ENCODE assay signal across 12 cellular contexts in the genomic region with DNA sequence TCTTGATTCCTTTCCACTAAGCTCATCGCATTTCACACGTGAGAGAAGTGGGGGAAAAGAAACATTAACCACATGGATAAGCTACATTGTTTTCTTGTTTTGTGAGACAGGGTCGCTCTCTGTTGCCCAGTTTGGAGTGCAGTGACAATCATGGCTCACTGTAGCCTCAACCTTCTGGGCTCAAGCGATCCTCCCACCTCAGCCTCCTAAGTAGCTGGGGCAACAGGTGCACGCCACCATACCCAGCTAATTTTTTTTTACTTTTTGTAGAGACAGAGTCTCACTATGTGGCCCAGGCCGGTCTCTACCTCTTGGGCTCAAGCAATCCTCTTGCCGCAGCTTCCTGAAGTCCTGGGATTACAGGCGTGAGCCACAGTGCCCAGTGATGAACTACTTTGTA. TPM values are rescaled to one million over a fixed set of nuclear protein-coding genes. Genes with fewer than 3 reads are reported as not detected.
A peak's percentile ranks its signal among the peaks of the same experiment; 100 is the strongest.
DNase-seq lines count a peak whose midpoint lies in the region; ATAC-seq and TF ChIP-seq lines count a peak whose summit lies in the region.
"Had no signal": no experiment of that assay in that cellular context is flagged by ENCODE, and none has a peak within 500 bp of the region (broad histone marks: within the 10 kb centered on the region; RNA-seq: fewer than 3 reads in every experiment).

No MANE protein-coding gene starts in this region.

- H3K4me2 ChIP-seq in OCI-LY1 (ENCODE audit: low read length), result peak overlapping the region; percentile 84

- no peaks in the 10 kb centered on the region for H3K27me3 ChIP-seq in OCI-LY1 (ENCODE audit: insufficient read depth, low read length)
- no peaks in the 10 kb centered on the region for H3K27me3 ChIP-seq in duodenal mucosa (ENCODE audit: control insufficient read depth in 1 of 2, insufficient read depth in 2 of 2, low read length in 2 of 2)
- H3K27me3 ChIP-seq: upper lobe of left lung had no signal

- peak overlapping the region; percentile 92 for H3K4me3 Mint-ChIP-seq in activated T-cell treated with anti-CD3 and anti-CD28 coated beads, Interleukin-2, amount 50 U/mL, for 4 hours
- H3K4me3 Mint-ChIP-seq in stimulated activated memory B cell treated with anti-CD40 and anti-IgM and Interleukin-4, amounts not matched to agents 10 μg/mL and 1 μg/mL and 100 μg/mL, for 72 hours, result peak overlapping the region; percentile 81

- no peak for DNase-seq in activated T-cell treated with anti-CD3 and anti-CD28 coated beads, Interleukin-2, amount 50 U/mL, for 4 hours
- DNase-seq in activated T-cell treated with anti-CD3 and anti-CD28 coated beads, Interleukin-2, amount 50 U/mL, for 48 hours, result no peak
- no peak for DNase-seq in NCI-H2227 (lab: John Stamatoyannopoulos, UW; ENCODE audit: unreplicated experiment)
- DNase-seq in germinal center (ENCODE audit: low spot score), result no peak
- DNase-seq in GM13976 (ENCODE audit: low spot score), result no peak
- DNase-seq: activated CD8-positive, alpha-beta memory T cell treated with anti-CD3 and anti-CD28 coated beads, Interleukin-2, amount 50 U/mL, for 4 hours; NCI-H1417 treated with DMSO at 0.1 percent for 48 hours; NCI-H510A; upper lobe of left lung had no signal

- peaks cover 78% of the 10 kb centered on the region for H3K4me1 Mint-ChIP-seq in activated T-cell treated with anti-CD3 and anti-CD28 coated beads, Interleukin-2, amount 50 U/mL, for 4 hours (ENCODE audit: low read depth)
- H3K4me1 Mint-ChIP-seq in stimulated activated memory B cell treated with anti-CD40 and anti-IgM and Interleukin-4, amounts not matched to agents 10 μg/mL and 1 μg/mL and 100 μg/mL, for 72 hours, result peaks cover 69% of the 10 kb centered on the region

- no peaks in the 10 kb centered on the region for H3K9me2 ChIP-seq in OCI-LY1 (ENCODE audit: low read depth, low read length)

- no peaks in the 10 kb centered on the region for H3F3A ChIP-seq in OCI-LY1 (ENCODE audit: insufficient read depth, low read length)

- TF ChIP-seq CTCF in OCI-LY1 (IDR thresholded peaks at IDR 0.05; ENCODE audit: low read length), result no peak
- TF ChIP-seq CTCF in GM13976 (IDR thresholded peaks at IDR 0.05; ENCODE audit: borderline replicate concordance, control extremely low read depth, extremely low read depth, insufficient read depth, missing control alignments), result no peak

- H3K9me3 ChIP-seq in OCI-LY1 (ENCODE audit: low read length) (no peaks in the 10 kb centered on the region), duodenal mucosa (ENCODE audit: control insufficient read depth in 1 of 2, low read length in 2 of 2) (no peaks in the 10 kb centered on the region)
- H3K9me3 ChIP-seq: upper lobe of left lung had no signal

- H3K4me1 ChIP-seq in OCI-LY1 (ENCODE audit: insufficient read depth, low read length, severe bottlenecking), result peaks cover 76% of the 10 kb centered on the region
- H3K4me1 ChIP-seq in duodenal mucosa (ENCODE audit: control insufficient read depth in 1 of 2, insufficient read depth in 2 of 2, low read length in 2 of 2), result peaks cover 59 to 60% of the 10 kb centered on the region in 2 donors

- H3K4me3 ChIP-seq in OCI-LY1 (ENCODE audit: low read depth, low read length, poor library complexity, severe bottlenecking), result peak overlapping the region; percentile 77
- peak overlapping the region; percentile 39 to 46 for H3K4me3 ChIP-seq in duodenal mucosa (ENCODE audit: low read depth in 1 of 2, low read length in 2 of 2)
- H3K4me3 ChIP-seq: upper lobe of left lung had no signal

- ATAC-seq in activated T-cell treated with anti-CD3 and anti-CD28 coated beads, Interleukin-2, amount 50 U/mL, for 4 hours, result no peak
- ATAC-seq in stimulated activated memory B cell treated with anti-CD40 and anti-IgM and Interleukin-4, amounts not matched to agents 10 μg/mL and 1 μg/mL and 100 μg/mL, for 72 hours, result no peak

- H3K36me3 Mint-ChIP-seq in activated T-cell treated with anti-CD3 and anti-CD28 coated beads, Interleukin-2, amount 50 U/mL, for 4 hours (ENCODE audit: insufficient read depth), result peaks cover 12% of the 10 kb centered on the region
- H3K36me3 Mint-ChIP-seq in stimulated activated memory B cell treated with anti-CD40 and anti-IgM and Interleukin-4, amounts not matched to agents 10 μg/mL and 1 μg/mL and 100 μg/mL, for 72 hours, result peaks cover 25% of the 10 kb centered on the region

- H2AFZ ChIP-seq in OCI-LY1 (ENCODE audit: low read length), result no peak overlapping the region

- peak overlapping the region; percentile 80 for H3K27ac Mint-ChIP-seq in stimulated activated memory B cell treated with anti-CD40 and anti-IgM and Interleukin-4, amounts not matched to agents 10 μg/mL and 1 μg/mL and 100 μg/mL, for 72 hours

- in situ Hi-C loops in GM13976 (cut with MboI; ENCODE audit: low sequenced_read_pairs, unreplicated experiment), result loop anchor here (25.0 kb wide), 1 partner anchor 505 kb away; no protein-coding TSS in a partner anchor

- peak overlapping the region; percentile 61 for H3K27ac ChIP-seq in OCI-LY1 (ENCODE audit: low read depth, low read length, poor library complexity, severe bottlenecking)
- H3K27ac ChIP-seq in duodenal mucosa (ENCODE audit: low read depth, low read length), result no peak overlapping the region

- no peaks in the 10 kb centered on the region for H3K9me3 Mint-ChIP-seq in activated T-cell treated with anti-CD3 and anti-CD28 coated beads, Interleukin-2, amount 50 U/mL, for 4 hours
- H3K9me3 Mint-ChIP-seq in stimulated activated memory B cell treated with anti-CD40 and anti-IgM and Interleukin-4, amounts not matched to agents 10 μg/mL and 1 μg/mL and 100 μg/mL, for 72 hours, result no peaks in the 10 kb centered on the region

- no peaks in the 10 kb centered on the region for H4K20me1 ChIP-seq in OCI-LY1 (ENCODE audit: insufficient read depth, low read length)

- H3K9ac ChIP-seq in OCI-LY1 (ENCODE audit: low read length), result no peak overlapping the region
- no peak overlapping the region for H3K9ac ChIP-seq in duodenal mucosa (ENCODE audit: low read depth in 1 of 2, low read length in 2 of 2)

- peaks cover 24% of the 10 kb centered on the region for H3K36me3 ChIP-seq in OCI-LY1 (ENCODE audit: insufficient read depth, low read length)
- peaks cover 0 to 5% of the 10 kb centered on the region in 2 donors for H3K36me3 ChIP-seq in duodenal mucosa (ENCODE audit: control insufficient read depth in 1 of 2, insufficient read depth in 2 of 2, low read length in 2 of 2)
- H3K36me3 ChIP-seq: upper lobe of left lung had no signal

- peaks cover 53% of the 10 kb centered on the region for H3K79me2 ChIP-seq in OCI-LY1 (ENCODE audit: insufficient read depth, low read length)

- no peaks in the 10 kb centered on the region for H3K27me3 Mint-ChIP-seq in activated T-cell treated with anti-CD3 and anti-CD28 coated beads, Interleukin-2, amount 50 U/mL, for 4 hours (ENCODE audit: low read depth)
- no peaks in the 10 kb centered on the region for H3K27me3 Mint-ChIP-seq in stimulated activated memory B cell treated with anti-CD40 and anti-IgM and Interleukin-4, amounts not matched to agents 10 μg/mL and 1 μg/mL and 100 μg/mL, for 72 hours

RNA-seq across cellular contexts. Expression of gene OTULIN, which starts 2.8 kb away (rescaled TPM):
- total RNA-seq in activated T-cell treated with anti-CD3 and anti-CD28 coated beads, Interleukin-2, amount 50 U/mL, for 4 hours, result 10 to 100 TPM; 46.4 to 64.8 (median 50.1) TPM
